Comparison of ENCODE assay signal across 1 cellular context in the genomic region with DNA sequence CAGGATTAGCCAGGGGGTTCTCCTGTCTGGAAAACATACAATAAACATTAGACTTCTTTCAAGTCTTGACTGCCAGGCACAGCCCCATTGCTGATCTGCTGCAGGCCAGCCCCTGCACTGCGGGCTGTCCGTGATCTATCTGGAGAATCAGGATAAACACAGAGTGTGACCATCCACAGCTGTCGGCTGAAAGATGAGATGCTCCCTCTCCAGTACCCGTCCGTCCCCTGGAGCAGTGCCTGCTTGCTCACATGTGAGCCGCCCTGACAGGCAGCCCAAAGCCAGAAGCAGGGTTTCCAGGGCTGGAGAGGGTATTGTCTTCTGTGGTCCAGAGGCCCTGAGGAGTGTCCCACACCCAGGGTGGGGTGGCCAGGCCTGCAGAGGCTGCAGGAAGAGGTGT.
TF ChIP-seq lines count a peak whose summit lies in the region.

No MANE protein-coding gene starts in this region.

TF ChIP-seq in H1, 55 proteins besides CTCF, POLR2A, EP300 and RAD21 (continued from another document):
- TF ChIP-seq CTBP2 (IDR thresholded peaks at IDR 0.05; ENCODE audit: borderline replicate concordance, insufficient read depth, insufficient read length, low read length) = no peak
- TF ChIP-seq GTF2F1 (IDR thresholded peaks at IDR 0.05; ENCODE audit: borderline replicate concordance, low read depth, low read length) = no peak
- TF ChIP-seq SUZ12 (IDR thresholded peaks at IDR 0.05; ENCODE audit: low read length) = no peak
- TF ChIP-seq POLR2AphosphoS5 (IDR thresholded peaks at IDR 0.05; ENCODE audit: low read depth, low read length) = no peak
- no peak for TF ChIP-seq ZNF274 (IDR thresholded peaks at IDR 0.05; ENCODE audit: borderline replicate concordance, extremely low read depth, low read length)
